16 cellular contexts compared by ENCODE assay signal in the genomic region with DNA sequence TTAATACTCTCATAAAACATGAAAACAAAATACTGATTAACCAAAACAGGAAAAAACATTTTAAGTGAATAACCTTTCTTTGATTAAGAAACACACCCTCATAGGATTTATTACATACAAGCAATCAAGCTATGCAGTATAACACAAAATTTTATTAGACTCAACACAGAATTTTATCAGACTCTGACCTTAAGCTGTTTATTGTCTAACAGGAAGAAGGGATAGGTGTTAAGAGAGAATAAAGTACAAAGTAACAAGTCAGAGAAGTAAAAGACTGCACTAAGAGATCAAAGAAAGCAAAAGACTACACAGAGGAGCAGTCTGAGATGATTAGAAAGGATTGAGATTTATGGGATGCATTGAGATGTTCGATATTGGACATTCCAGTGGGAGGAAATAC. TPM values are rescaled to one million over a fixed set of nuclear protein-coding genes. Genes with fewer than 3 reads are reported as not detected.
DNase-seq lines count a peak whose midpoint lies in the region; ATAC-seq, FAIRE-seq and TF ChIP-seq lines count a peak whose summit lies in the region.
"Had no signal": no experiment of that assay in that cellular context is flagged by ENCODE, and none has a peak within 500 bp of the region (broad histone marks: within the 10 kb centered on the region; RNA-seq: fewer than 3 reads in every experiment).

No MANE protein-coding gene starts in this region.

- peak overlapping the region; percentile 22 for H3K27ac Mint-ChIP-seq in mesothelial cell of epicardium

- H3K27me3 Mint-ChIP-seq in mesothelial cell of epicardium (ENCODE audit: low read depth) = no peaks in the 10 kb centered on the region

- H3K36me3 Mint-ChIP-seq in mesothelial cell of epicardium = peaks cover 3% of the 10 kb centered on the region

- no peak for ATAC-seq in HG02870 (IDR thresholded peaks at IDR 0.05; ENCODE audit: unreplicated experiment)
- ATAC-seq: HCT116 had no signal

- no peak for TF ChIP-seq POLR2A in tibial nerve (IDR thresholded peaks at IDR 0.05)

- H3K27me3 ChIP-seq in MG63 (no peaks in the 10 kb centered on the region), tibial nerve (no peaks in the 10 kb centered on the region)
- H3K27me3 ChIP-seq: Peyer's patch had no signal

- peak; percentile 83 for FAIRE-seq in GM19239 (lab: Jason Lieb, UNC)

- H3K27ac ChIP-seq in VCaP = peak overlapping the region; percentile 27
- H3K27ac ChIP-seq in tibial nerve = no peak overlapping the region

- TF ChIP-seq CTCF in VCaP (conservative IDR thresholded peaks at IDR 0.05) (no peak), mesothelial cell of epicardium (IDR thresholded peaks at IDR 0.05; ENCODE audit: unreplicated experiment) (no peak), tibial nerve (IDR thresholded peaks at IDR 0.05) (no peak)

- H3K9me3 Mint-ChIP-seq in mesothelial cell of epicardium = no peaks in the 10 kb centered on the region

- no peak overlapping the region for H3K4me3 Mint-ChIP-seq in mesothelial cell of epicardium

- DNase-seq in GM19239 (ENCODE audit: insufficient read length, low spot score) = no peak
- no peak for DNase-seq in mesothelial cell of epicardium (ENCODE audit: low spot score in 2 of 2, unreplicated experiment in 2 of 2)
- no peak for DNase-seq in MG63
- DNase-seq in medulla oblongata (ENCODE audit: extremely low spot score) = no peak
- DNase-seq in tibial nerve (ENCODE audit: low spot score in 2 of 2) = no peak
- DNase-seq: KG1, NCI-H1092 treated with DMSO at 0.1 percent for 48 hours, NCI-H2107, NCI-H226, NCI-H524 treated with DMSO at 0.1 percent for 48 hours, Peyer's patch, SHP77, SK-N-SH had no signal

- H3K4me3 ChIP-seq in MG63 = no peak overlapping the region
- H3K4me3 ChIP-seq in tibial nerve = no peak overlapping the region
- H3K4me3 ChIP-seq: Peyer's patch had no signal

- H3K4me1 Mint-ChIP-seq in mesothelial cell of epicardium = peaks cover 17% of the 10 kb centered on the region

- peaks cover 32% of the 10 kb centered on the region for H3K36me3 ChIP-seq in MG63
- peaks cover 0 to 26% (median 0%) of the 10 kb centered on the region in 3 donors for H3K36me3 ChIP-seq in tibial nerve

- WGBS in tibial nerve, 2 donors = 42% methylated on average over 1 of the region's 1 CpG

- H3K9me3 ChIP-seq in MG63 (no peaks in the 10 kb centered on the region), tibial nerve (no peaks in the 10 kb centered on the region)
- H3K9me3 ChIP-seq: Peyer's patch, SK-N-SH had no signal

- no peak for TF ChIP-seq EP300 in tibial nerve (IDR thresholded peaks at IDR 0.05)

- peaks cover 0 to 34% (median 0%) of the 10 kb centered on the region in 4 donors for H3K4me1 ChIP-seq in tibial nerve

RNA-seq across cellular contexts. Expression of a gene that starts 37.6 kb away (rescaled TPM):
- 67.2 to 72.4 TPM (median 67.2 TPM) in 3 replicates for total RNA-seq in mesothelial cell of epicardium
- total RNA-seq in MG63 (2014; rRNA removed; shearing (Covaris generic); ENCODE audit: low replicate concordance) = 14.5 and 26.2 TPM in 2 replicates
- total RNA-seq in tibial nerve = 10 to 100 TPM; 23.9 to 44.1 (median 26.0) TPM

RNA-seq across cellular contexts. Expression of a gene that starts 43.5 kb away (rescaled TPM):
- total RNA-seq in mesothelial cell of epicardium (1,031 to 1,044 TPM (median 1,040 TPM) in 3 replicates), tibial nerve (1,000 to 10,000 TPM in 2 of 4 donors, 100 to 1,000 TPM in 2; 747 to 1,181 (median 1,009) TPM)
- total RNA-seq in MG63 (2014; rRNA removed; shearing (Covaris generic); ENCODE audit: low replicate concordance) = 5,310 and 5,617 TPM in 2 replicates
